1 cellular context compared by ENCODE assay signal in the genomic region with DNA sequence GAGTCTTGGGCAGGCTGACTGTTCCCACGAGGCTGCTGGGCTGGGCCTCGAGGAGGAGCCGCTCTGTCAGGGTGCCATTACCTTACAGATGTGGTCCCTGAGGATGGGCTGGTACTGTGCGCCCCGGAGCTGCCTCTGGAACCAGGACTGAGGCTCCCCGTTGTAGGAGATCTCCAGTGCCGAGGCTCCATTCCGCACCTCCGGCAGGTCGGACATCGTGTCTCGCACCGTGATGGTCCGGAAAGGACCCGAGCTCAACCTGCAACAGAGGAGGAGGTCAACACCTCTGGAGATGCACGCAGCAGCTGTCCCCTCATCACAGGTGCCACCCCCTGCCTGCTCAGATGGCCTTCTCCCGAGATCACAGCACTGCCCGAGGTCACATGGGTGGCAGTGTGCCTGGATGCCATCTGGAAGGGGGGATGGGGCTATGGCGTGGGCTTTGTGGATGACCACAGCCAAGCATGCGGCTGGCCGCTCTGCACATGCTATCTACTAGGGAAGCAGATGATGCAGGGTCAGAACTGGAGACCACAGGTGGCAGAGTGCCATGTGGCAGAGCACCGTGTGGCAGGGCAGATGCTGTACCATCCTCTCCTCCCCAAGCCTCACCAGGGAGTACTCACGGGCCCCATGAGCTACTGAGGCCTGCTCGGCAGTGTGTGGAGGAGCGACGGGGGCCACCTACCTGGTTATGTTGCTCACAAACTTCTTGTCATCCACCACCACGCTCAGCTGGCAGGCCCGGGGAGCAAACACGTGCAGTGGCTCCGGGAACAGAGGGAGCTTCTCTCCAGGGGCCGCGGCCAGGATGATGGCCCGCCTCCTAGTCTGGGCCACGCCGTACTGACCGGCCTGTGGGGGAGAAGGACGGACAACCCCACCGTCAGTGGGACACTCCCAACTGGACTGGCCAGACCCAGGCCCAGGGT.
A peak's percentile ranks its signal among the peaks of the same experiment; 100 is the strongest.
TF ChIP-seq lines count a peak whose summit lies in the region.

No MANE protein-coding gene starts in this region.

TF ChIP-seq in HepG2, 621 proteins besides CTCF, POLR2A, EP300 and RAD21:
- TF ChIP-seq AGO2 (optimal IDR thresholded peaks at IDR 0.05; ENCODE audit: low read depth, low read length) (peak; percentile 32), RFXANK (CRISPR knock-in tag; IDR thresholded peaks at IDR 0.05) (no peak)
- TF ChIP-seq, protein P1, sequence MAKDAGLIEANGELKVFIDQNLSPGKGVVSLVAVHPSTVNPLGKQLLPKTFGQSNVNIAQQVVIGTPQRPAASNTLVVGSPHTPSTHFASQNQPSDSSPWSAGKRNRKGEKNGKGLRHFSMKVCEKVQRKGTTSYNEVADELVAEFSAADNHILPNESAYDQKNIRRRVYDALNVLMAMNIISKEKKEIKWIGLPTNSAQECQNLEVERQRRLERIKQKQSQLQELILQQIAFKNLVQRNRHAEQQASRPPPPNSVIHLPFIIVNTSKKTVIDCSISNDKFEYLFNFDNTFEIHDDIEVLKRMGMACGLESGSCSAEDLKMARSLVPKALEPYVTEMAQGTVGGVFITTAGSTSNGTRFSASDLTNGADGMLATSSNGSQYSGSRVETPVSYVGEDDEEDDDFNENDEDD (CRISPR knock-in tag; IDR thresholded peaks at IDR 0.05; ENCODE audit: borderline replicate concordance): no peak
